In the genomic region with DNA sequence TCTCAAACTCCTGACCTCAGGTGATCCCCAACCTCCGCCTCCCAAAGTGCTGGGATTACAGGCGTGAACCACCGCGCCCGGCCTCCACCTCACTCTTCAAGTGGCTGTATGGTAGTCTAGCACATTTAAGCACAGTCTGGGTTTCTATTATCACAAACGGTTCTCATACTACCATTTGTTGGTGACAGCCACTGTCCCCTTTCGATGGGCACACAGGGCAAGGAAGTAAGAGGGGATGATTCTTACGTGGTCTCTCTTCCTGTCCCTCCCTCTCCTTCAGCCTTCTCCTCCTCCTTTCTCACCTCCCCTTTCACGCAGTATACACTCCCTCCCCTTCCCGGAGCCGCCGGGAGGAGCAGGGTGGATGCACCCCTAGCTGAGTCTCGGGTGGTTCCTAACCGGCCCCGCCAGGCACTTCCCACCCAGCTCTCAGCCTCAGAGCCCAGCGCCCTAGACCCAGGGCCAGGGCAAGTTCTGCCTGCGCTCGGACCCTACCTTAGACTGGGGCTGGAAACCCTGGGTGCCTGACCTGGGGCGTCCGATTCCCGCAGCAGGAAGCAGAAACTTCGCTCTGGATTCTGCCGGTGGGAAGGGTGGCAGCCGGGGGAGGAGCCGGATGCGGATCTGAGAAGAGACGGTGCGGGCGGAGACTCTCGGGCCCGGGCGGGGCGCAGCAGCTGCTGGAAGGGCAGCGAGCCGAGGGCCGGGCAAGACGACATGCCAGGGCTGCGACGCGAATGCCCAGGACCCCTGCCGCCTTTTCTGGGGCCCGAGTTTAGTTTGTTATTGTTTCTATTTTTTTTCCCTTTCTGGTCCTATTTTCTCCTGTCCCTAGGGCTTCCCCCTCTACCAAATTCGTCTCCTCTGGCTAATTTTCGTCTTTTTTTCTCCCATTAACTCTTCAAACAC, we compare ENCODE assay signal across 8 cellular contexts. TPM values are rescaled to one million over a fixed set of nuclear protein-coding genes. Genes with fewer than 3 reads are reported as not detected.
DNase-seq lines count a peak whose midpoint lies in the region; ATAC-seq and TF ChIP-seq lines count a peak whose summit lies in the region.

A gene (minus strand): TSS at position 626 of the 909 bp plus-strand sequence. CDS start 5,062 bp downstream, outside the sequence.

- 0 to 2% methylated on average over 9 to 29 of the region's 44 CpGs for WGBS in gastroesophageal sphincter (ENCODE audit: low coverage in 1 of 2), 2 donors
- no CpG with 5 or more reads among the region's 44 CpGs for WGBS in neuronal stem cell (ENCODE audit: extremely low coverage in 2 of 2, insufficient read length in 2 of 2, insufficient replicate concordance in 1 of 2), 2 donors

- H3K9me3 ChIP-seq in gastroesophageal sphincter (no peaks in the 10 kb centered on the region), neuronal stem cell (replicated peaks in 1 of 2; ENCODE audit: control insufficient read depth in 2 of 2, insufficient read depth in 1 of 2, low read depth in 1 of 2, low read length in 2 of 2) (no peaks in the 10 kb centered on the region)

- TF ChIP-seq POLR2A in gastroesophageal sphincter (IDR thresholded peaks at IDR 0.05), result peak; percentile 55 to 74

- H2AFZ ChIP-seq in neuronal stem cell (ENCODE audit: low read length), result peak within 1 kb of the TSS; percentile 99

- no peak within 1 kb of the TSS for H2BK120ac ChIP-seq in neuronal stem cell (ENCODE audit: low read depth, low read length)

- no peaks in the 10 kb centered on the region for H3K27me3 Mint-ChIP-seq in activated naive CD4-positive, alpha-beta T cell treated with anti-CD3 and anti-CD28 coated beads for 36 hours (ENCODE audit: low read depth)

- H2BK15ac ChIP-seq in neuronal stem cell (ENCODE audit: low read length), result peak within 1 kb of the TSS; percentile 54

- H3K79me1 ChIP-seq in neuronal stem cell (ENCODE audit: low read depth, low read length), result no peaks in the 10 kb centered on the region

- H3K27ac ChIP-seq in gastroesophageal sphincter, result peak within 1 kb of the TSS; percentile 70 to 98 (median 96)
- H3K27ac ChIP-seq in neuronal stem cell (replicated peaks; ENCODE audit: low read length), result peak within 1 kb of the TSS; percentile 62

- H2AK5ac ChIP-seq in neuronal stem cell (ENCODE audit: low read depth, low read length), result no peak within 1 kb of the TSS

- H3K9me3 Mint-ChIP-seq in activated naive CD4-positive, alpha-beta T cell treated with anti-CD3 and anti-CD28 coated beads for 36 hours, result no peaks in the 10 kb centered on the region

- peak within 1 kb of the TSS; percentile 62 for H2BK5ac ChIP-seq in neuronal stem cell (ENCODE audit: low read length)

- H3K27me3 ChIP-seq in gastroesophageal sphincter (no peaks in the 10 kb centered on the region), neuronal stem cell (ENCODE audit: control insufficient read depth in 3 of 3, insufficient read depth in 3 of 3, low read depth in 1 of 3, low read length in 3 of 3) (no peaks in the 10 kb centered on the region)

- peaks cover 4 to 34% (median 5%) of the 10 kb centered on the region in 3 donors for H3K4me1 ChIP-seq in gastroesophageal sphincter
- H3K4me1 ChIP-seq in neuronal stem cell (ENCODE audit: control insufficient read depth in 2 of 2, insufficient read depth in 1 of 2, low read depth in 1 of 2, low read length in 2 of 2), result peaks cover 0 to 2% of the 10 kb centered on the region in 2 donors

- H4K8ac ChIP-seq in neuronal stem cell (ENCODE audit: low read depth, low read length), result no peak within 1 kb of the TSS

- CTCF ChIA-PET in activated naive CD4-positive, alpha-beta T cell treated with anti-CD3 and anti-CD28 coated beads for 36 hours (lab: Charles Lee), result interaction anchor here (0.8 to 3.3 kb wide), 14 partner anchors 9 to 278 kb away, joined by 3 to 33 read pairs (median 8); a partner anchor contains a TSS

- peak; percentile 96 for ATAC-seq in gastroesophageal sphincter

- H3K4me3 ChIP-seq in gastroesophageal sphincter (peak within 1 kb of the TSS; percentile 47 to 88), neuronal stem cell (ENCODE audit: low read length in 2 of 2) (peak within 1 kb of the TSS; percentile 86 to 89)

- peak within 1 kb of the TSS; percentile 89 for H3K27ac Mint-ChIP-seq in activated naive CD4-positive, alpha-beta T cell treated with anti-CD3 and anti-CD28 coated beads for 36 hours

- H3K36me3 ChIP-seq in gastroesophageal sphincter (peaks cover 0 to 6% of the 10 kb centered on the region in 2 donors), neuronal stem cell (replicated peaks in 1 of 2; ENCODE audit: control insufficient read depth in 2 of 2, insufficient read depth in 2 of 2, low read length in 2 of 2) (peaks cover under 1 to 4% of the 10 kb centered on the region in 2 donors)

- intact Hi-C loops in activated naive CD4-positive, alpha-beta T cell treated with anti-CD3 and anti-CD28 coated beads for 36 hours (cut with micrococcal nuclease), result loop anchor here (1.0 kb wide), 9 partner anchors 12 to 270 kb away; a partner anchor contains a TSS

- peak within 1 kb of the TSS; percentile 98 for H3K23ac ChIP-seq in neuronal stem cell (ENCODE audit: low read depth, low read length, poor library complexity)

- peak; percentile 89 for DNase-seq in ELR (ENCODE audit: low read depth)
- DNase-seq in HCEC 1CT, result peak; percentile 83
- peak; percentile 63 for DNase-seq in MV-4-11 (lab: John Stamatoyannopoulos, UW)
- peak; percentile 26 for DNase-seq in SK-N-DZ (ENCODE audit: low spot score)
- peak; percentile 82 for DNase-seq in activated naive CD4-positive, alpha-beta T cell treated with anti-CD3 and anti-CD28 coated beads for 36 hours
- peak; percentile 67 for DNase-seq in neuronal stem cell (ENCODE audit: low spot score)
- peak; percentile 72 for DNase-seq in stromal cell of bone marrow (ENCODE audit: low read depth)

- TF ChIP-seq CTCF in gastroesophageal sphincter (IDR thresholded peaks at IDR 0.05), result peak in 3 of 4 experiments; percentile 4 to 11 (median 9)

- peak within 1 kb of the TSS; percentile 89 for H3K9ac ChIP-seq in neuronal stem cell (ENCODE audit: low read depth, low read length, poor library complexity)

- peak within 1 kb of the TSS; percentile 97 for H3K18ac ChIP-seq in neuronal stem cell (ENCODE audit: low read length)

- H3K14ac ChIP-seq in neuronal stem cell (ENCODE audit: low read length), result no peak within 1 kb of the TSS

- H3K4me1 Mint-ChIP-seq in activated naive CD4-positive, alpha-beta T cell treated with anti-CD3 and anti-CD28 coated beads for 36 hours (ENCODE audit: low read depth), result peaks cover 32% of the 10 kb centered on the region

- peak within 1 kb of the TSS; percentile 69 for H3K4me2 ChIP-seq in neuronal stem cell (ENCODE audit: insufficient read depth, low read length, poor library complexity, severe bottlenecking)

- H3K36me3 Mint-ChIP-seq in activated naive CD4-positive, alpha-beta T cell treated with anti-CD3 and anti-CD28 coated beads for 36 hours (ENCODE audit: low read depth), result no peaks in the 10 kb centered on the region

- H4K91ac ChIP-seq in neuronal stem cell (ENCODE audit: low read depth, low read length, poor library complexity), result no peak within 1 kb of the TSS

- peak within 1 kb of the TSS; percentile 85 for H3K4me3 Mint-ChIP-seq in activated naive CD4-positive, alpha-beta T cell treated with anti-CD3 and anti-CD28 coated beads for 36 hours

- TF ChIP-seq EP300 in gastroesophageal sphincter (IDR thresholded peaks at IDR 0.05), result no peak

- no peak within 1 kb of the TSS for H3K4ac ChIP-seq in neuronal stem cell (ENCODE audit: low read length)

- peak within 1 kb of the TSS; percentile 69 for H2BK12ac ChIP-seq in neuronal stem cell (ENCODE audit: low read length)

RNA-seq across cellular contexts. Expression of the gene that starts here (rescaled TPM):
- 0.07 and 0.08 TPM in 2 replicates for polyA plus RNA-seq in SK-N-DZ (2014; cell fraction: cytosol; rRNA removed)
- polyA plus RNA-seq in SK-N-DZ (2014; cell fraction: nucleus; rRNA removed), result 0.52 and 5.5 TPM in 2 replicates
- 10 to 100 TPM; 34.3 to 37.0 TPM for total RNA-seq in activated naive CD4-positive, alpha-beta T cell treated with anti-CD3 and anti-CD28 coated beads for 36 hours
- 10 to 100 TPM; 12.9 to 27.6 (median 20.5) TPM for total RNA-seq in gastroesophageal sphincter
- polyA plus RNA-seq in neuronal stem cell (2013, experiment 1 of 2), result 4.0 TPM
- polyA plus RNA-seq in neuronal stem cell (2013, experiment 2 of 2), result 4.6 TPM

Comparison
In these comparisons a context has a peak if more than half of its experiments do, and no peak if none do; other contexts are left out.
1. Peak in every context shown above with its lines: DNase-seq, ATAC-seq, H3K4me3 ChIP-seq and H3K27ac ChIP-seq.
2. DNase-seq: peak in every context shown above with its lines; median percentile 89 in ELR; 83 in HCEC 1CT; 82 in activated naive CD4-positive, alpha-beta T cell treated with anti-CD3 and anti-CD28 coated beads for 36 hours; 72 in stromal cell of bone marrow; 67 in neuronal stem cell; 63 in MV-4-11; 26 in SK-N-DZ.